13 cellular contexts compared by ENCODE assay signal in the genomic region with DNA sequence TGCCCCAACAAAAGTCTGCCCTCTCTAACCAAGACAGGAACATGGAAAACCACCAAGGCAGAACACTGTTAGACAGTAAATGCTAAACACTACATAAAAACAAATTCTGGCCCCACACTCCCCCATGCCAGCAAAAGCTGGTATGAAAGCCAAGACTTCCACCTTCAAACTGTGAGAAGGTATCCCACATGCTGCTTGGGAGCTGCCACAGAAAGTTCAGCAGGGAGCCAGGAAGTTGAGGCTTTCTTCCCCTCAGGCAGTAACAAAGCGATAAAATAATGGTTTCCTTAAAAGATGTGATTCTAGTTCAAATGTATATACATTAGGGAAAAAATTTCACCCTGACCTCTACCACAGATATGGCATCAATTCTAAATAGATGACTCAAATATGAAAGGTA.
DNase-seq lines count a peak whose midpoint lies in the region; TF ChIP-seq lines count a peak whose summit lies in the region.
"Had no signal": no experiment of that assay in that cellular context is flagged by ENCODE, and none has a peak within 500 bp of the region (broad histone marks: within the 10 kb centered on the region; RNA-seq: fewer than 3 reads in every experiment).

No MANE protein-coding gene starts in this region.

- H3K27me3 ChIP-seq in neural cell (ENCODE audit: insufficient read depth, low read depth, low read length) = no peaks in the 10 kb centered on the region
- no peaks in the 10 kb centered on the region for H3K27me3 ChIP-seq in MM.1S (replicated peaks; ENCODE audit: insufficient read depth, low read length)
- H3K27me3 ChIP-seq: BE2C had no signal

- no peaks in the 10 kb centered on the region for H3K4me1 ChIP-seq in MM.1S (ENCODE audit: low read length)
- H3K4me1 ChIP-seq: BE2C had no signal

- no peak for TF ChIP-seq EP300 in neural cell (conservative IDR thresholded peaks at IDR 0.05; ENCODE audit: poor library complexity, severe bottlenecking)

- H4K20me1 ChIP-seq in neural cell (ENCODE audit: insufficient read depth) (no peaks in the 10 kb centered on the region), MM.1S (ENCODE audit: insufficient read depth, low read length) (no peaks in the 10 kb centered on the region)

- peak overlapping the region; percentile 30; the same call in 1 of the 2 replicates for H3K27ac ChIP-seq in C4-2B
- H3K27ac ChIP-seq in VCaP = peak overlapping the region; percentile 39
- peak overlapping the region; percentile 9 for H3K27ac ChIP-seq in neural cell (ENCODE audit: low read length)
- no peak overlapping the region for H3K27ac ChIP-seq in MM.1S (ENCODE audit: low read length)

- no peaks in the 10 kb centered on the region for H3K79me2 ChIP-seq in neural cell (replicated peaks; ENCODE audit: insufficient read depth, low read length)
- no peaks in the 10 kb centered on the region for H3K79me2 ChIP-seq in MM.1S (ENCODE audit: low read length)

- in situ Hi-C loops in KBM-7 (cut with MboI; ENCODE audit: low pct_unique_long_range_greater_than_20kb, low sequenced_read_pairs) = no loop called here

- DNase-seq in KBM-7 = peak; percentile 79
- DNase-seq in head of caudate nucleus = no peak
- no peak for DNase-seq in activated T-cell treated with anti-CD3 and anti-CD28 coated beads, Interleukin-2, amount 50 U/mL, for 1 hour
- DNase-seq in MM.1S = no peak
- no peak for DNase-seq in glomerular visceral epithelial cell (ENCODE audit: extremely low spot score)
- DNase-seq: BE2C; CD8-positive, alpha-beta T cell; COR-L47; DND-41; H7 had no signal

- H3K9ac ChIP-seq in neural cell (ENCODE audit: low read length) = no peak overlapping the region
- no peak overlapping the region for H3K9ac ChIP-seq in MM.1S (ENCODE audit: low read length)

- H2AFZ ChIP-seq in neural cell (ENCODE audit: low read depth, low read length) (no peak overlapping the region), MM.1S (ENCODE audit: low read length) (no peak overlapping the region)

- intact Hi-C loops in head of caudate nucleus (cut with DNase I) = no loop called here

- no peak for TF ChIP-seq RAD21 in neural cell (conservative IDR thresholded peaks at IDR 0.05)

- H3K4me3 ChIP-seq in neural cell (ENCODE audit: low read length) (peak overlapping the region; percentile 25), MM.1S (ENCODE audit: low read length) (no peak overlapping the region)

- H3K9me3 ChIP-seq in neural cell (ENCODE audit: low read length) = no peaks in the 10 kb centered on the region
- no peaks in the 10 kb centered on the region for H3K9me3 ChIP-seq in MM.1S (replicated peaks; ENCODE audit: insufficient read depth, low read length)
- H3K9me3 ChIP-seq: BE2C had no signal

- H3K4me2 ChIP-seq in neural cell (ENCODE audit: low read length) = no peak overlapping the region
- no peak overlapping the region for H3K4me2 ChIP-seq in MM.1S (ENCODE audit: low read depth, low read length)

- H3K9me2 ChIP-seq in neural cell (ENCODE audit: insufficient read depth, low read length) (no peaks in the 10 kb centered on the region), MM.1S (replicated peaks; ENCODE audit: insufficient read depth, low read length) (no peaks in the 10 kb centered on the region)

- TF ChIP-seq CTCF in C4-2B (conservative IDR thresholded peaks at IDR 0.05) (no peak), VCaP (conservative IDR thresholded peaks at IDR 0.05) (no peak), neural cell (IDR thresholded peaks at IDR 0.05; ENCODE audit: poor library complexity, severe bottlenecking) (no peak), MM.1S (IDR thresholded peaks at IDR 0.05; ENCODE audit: low read length) (no peak)

- H3K36me3 ChIP-seq in neural cell (ENCODE audit: insufficient read depth, low read length) = no peaks in the 10 kb centered on the region
- no peaks in the 10 kb centered on the region for H3K36me3 ChIP-seq in MM.1S (replicated peaks; ENCODE audit: insufficient read depth, low read length)
- H3K36me3 ChIP-seq: BE2C had no signal

- H3F3A ChIP-seq in neural cell (ENCODE audit: insufficient read depth, low read length, poor library complexity, severe bottlenecking) (no peaks in the 10 kb centered on the region), MM.1S (ENCODE audit: insufficient read depth, low read length) (no peaks in the 10 kb centered on the region)

TF ChIP-seq in neural cell, 6 proteins besides CTCF, POLR2A, EP300 and RAD21:
- TF ChIP-seq POLR2AphosphoS5 (IDR thresholded peaks at IDR 0.05) (no peak), TAF1 (IDR thresholded peaks at IDR 0.05; ENCODE audit: low read depth) (no peak), MXI1 (conservative IDR thresholded peaks at IDR 0.05; ENCODE audit: poor library complexity, severe bottlenecking) (no peak), EZH2 (IDR thresholded peaks at IDR 0.05; ENCODE audit: borderline replicate concordance, insufficient read depth, low read length, poor library complexity, severe bottlenecking) (no peak), SMC3 (conservative IDR thresholded peaks at IDR 0.05; ENCODE audit: poor library complexity) (no peak)
- TF ChIP-seq, protein P1, sequence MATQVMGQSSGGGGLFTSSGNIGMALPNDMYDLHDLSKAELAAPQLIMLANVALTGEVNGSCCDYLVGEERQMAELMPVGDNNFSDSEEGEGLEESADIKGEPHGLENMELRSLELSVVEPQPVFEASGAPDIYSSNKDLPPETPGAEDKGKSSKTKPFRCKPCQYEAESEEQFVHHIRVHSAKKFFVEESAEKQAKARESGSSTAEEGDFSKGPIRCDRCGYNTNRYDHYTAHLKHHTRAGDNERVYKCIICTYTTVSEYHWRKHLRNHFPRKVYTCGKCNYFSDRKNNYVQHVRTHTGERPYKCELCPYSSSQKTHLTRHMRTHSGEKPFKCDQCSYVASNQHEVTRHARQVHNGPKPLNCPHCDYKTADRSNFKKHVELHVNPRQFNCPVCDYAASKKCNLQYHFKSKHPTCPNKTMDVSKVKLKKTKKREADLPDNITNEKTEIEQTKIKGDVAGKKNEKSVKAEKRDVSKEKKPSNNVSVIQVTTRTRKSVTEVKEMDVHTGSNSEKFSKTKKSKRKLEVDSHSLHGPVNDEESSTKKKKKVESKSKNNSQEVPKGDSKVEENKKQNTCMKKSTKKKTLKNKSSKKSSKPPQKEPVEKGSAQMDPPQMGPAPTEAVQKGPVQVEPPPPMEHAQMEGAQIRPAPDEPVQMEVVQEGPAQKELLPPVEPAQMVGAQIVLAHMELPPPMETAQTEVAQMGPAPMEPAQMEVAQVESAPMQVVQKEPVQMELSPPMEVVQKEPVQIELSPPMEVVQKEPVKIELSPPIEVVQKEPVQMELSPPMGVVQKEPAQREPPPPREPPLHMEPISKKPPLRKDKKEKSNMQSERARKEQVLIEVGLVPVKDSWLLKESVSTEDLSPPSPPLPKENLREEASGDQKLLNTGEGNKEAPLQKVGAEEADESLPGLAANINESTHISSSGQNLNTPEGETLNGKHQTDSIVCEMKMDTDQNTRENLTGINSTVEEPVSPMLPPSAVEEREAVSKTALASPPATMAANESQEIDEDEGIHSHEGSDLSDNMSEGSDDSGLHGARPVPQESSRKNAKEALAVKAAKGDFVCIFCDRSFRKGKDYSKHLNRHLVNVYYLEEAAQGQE (IDR thresholded peaks at IDR 0.05; ENCODE audit: borderline replicate concordance) = no peak
